28 cellular contexts compared by ENCODE assay signal in the genomic region with DNA sequence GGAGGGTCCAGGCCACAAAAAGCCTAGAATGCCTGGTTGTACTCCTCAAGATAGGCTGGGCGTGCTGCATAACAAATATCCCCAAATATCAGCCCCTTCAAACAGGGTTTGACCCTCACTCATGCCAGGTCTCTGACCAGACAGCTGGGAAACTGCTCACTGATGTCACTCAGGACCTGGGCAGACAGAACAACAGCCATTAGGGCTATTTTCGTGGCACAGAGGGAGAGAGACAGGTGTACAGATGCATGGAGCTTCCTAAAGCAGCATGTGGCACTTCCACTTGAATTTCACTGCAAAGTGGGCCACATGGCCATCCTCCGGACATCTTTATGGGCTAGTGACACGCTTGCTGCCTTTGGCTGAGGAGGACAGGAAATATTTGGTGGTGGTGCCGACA.
DNase-seq lines count a peak whose midpoint lies in the region; ATAC-seq and TF ChIP-seq lines count a peak whose summit lies in the region.
"Had no signal": no experiment of that assay in that cellular context is flagged by ENCODE, and none has a peak within 500 bp of the region (broad histone marks: within the 10 kb centered on the region; RNA-seq: fewer than 3 reads in every experiment).

No MANE protein-coding gene starts in this region.

- H3K4me1 ChIP-seq in Karpas-422 (ENCODE audit: low read length), result peaks cover 61% of the 10 kb centered on the region

- peak overlapping the region; percentile 9 for H3K4me2 ChIP-seq in Karpas-422 (ENCODE audit: low read depth, low read length, poor library complexity, severe bottlenecking)

- H3K27me3 ChIP-seq in Karpas-422 (ENCODE audit: low read length), result no peaks in the 10 kb centered on the region
- H3K27me3 ChIP-seq: adrenal gland, breast epithelium, esophagus muscularis mucosa, ovary, right atrium auricular region, stomach, upper lobe of right lung had no signal

- H3K79me2 ChIP-seq in Karpas-422 (ENCODE audit: low read length), result peaks cover 53% of the 10 kb centered on the region

- H3K9me3 ChIP-seq in Karpas-422 (ENCODE audit: low read length), result no peaks in the 10 kb centered on the region
- H3K9me3 ChIP-seq: adrenal gland, breast epithelium, esophagus muscularis mucosa, HAP-1, ovary, right atrium auricular region, stomach, upper lobe of right lung had no signal

- H3K36me3 Mint-ChIP-seq in activated naive CD4-positive, alpha-beta T cell treated with anti-CD3 and anti-CD28 coated beads, Interleukin-2, amount 50 U/mL, for 24 hours, result no peaks in the 10 kb centered on the region
- peaks cover 4% of the 10 kb centered on the region for H3K36me3 Mint-ChIP-seq in progenitor cell of endocrine pancreas (ENCODE audit: insufficient read depth)

- TF ChIP-seq CTCF in progenitor cell of endocrine pancreas (IDR thresholded peaks at IDR 0.05; ENCODE audit: unreplicated experiment), result no peak

- H3K4me3 ChIP-seq in Karpas-422 (ENCODE audit: low read length), result no peak overlapping the region
- H3K4me3 ChIP-seq: adrenal gland, breast epithelium, coronary artery, esophagus muscularis mucosa, HAP-1, ovary, right atrium auricular region, stomach, upper lobe of right lung had no signal

- ATAC-seq in GM18517 (IDR thresholded peaks at IDR 0.05; ENCODE audit: unreplicated experiment), result no peak
- ATAC-seq in GM18511 (IDR thresholded peaks at IDR 0.05; ENCODE audit: unreplicated experiment), result no peak
- ATAC-seq: upper lobe of right lung had no signal

- no peak for DNase-seq in activated naive CD4-positive, alpha-beta T cell (lab: John Stamatoyannopoulos, UW)
- no peak for DNase-seq in Karpas-422
- peak; percentile 49 for DNase-seq in cerebellar cortex (ENCODE audit: low spot score)
- no peak for DNase-seq in progenitor cell of endocrine pancreas (ENCODE audit: low spot score, unreplicated experiment)
- DNase-seq in activated CD4-positive, alpha-beta T cell treated with anti-CD3 and anti-CD28 coated beads for 4 hours, result no peak
- DNase-seq: 8988T; activated B cell treated with CpG ODN at 0.5 μM for 24 hours; activated CD4-positive, alpha-beta T cell treated with anti-CD3 and anti-CD28 coated beads, Interleukin-2, amount 50 U/mL, for 48 hours; adrenal gland; CD8-positive, alpha-beta memory T cell; foreskin melanocyte; NCI-H2081 treated with DMSO at 0.1 percent for 48 hours; NCI-H345; ovary; Right ventricle myocardium superior; stomach; T1000; upper lobe of right lung had no signal

- H3K9ac ChIP-seq in Karpas-422 (ENCODE audit: low read length), result peak overlapping the region; percentile 1

- peaks cover 42% of the 10 kb centered on the region for H3K4me1 Mint-ChIP-seq in activated naive CD4-positive, alpha-beta T cell treated with anti-CD3 and anti-CD28 coated beads, Interleukin-2, amount 50 U/mL, for 24 hours
- H3K4me1 Mint-ChIP-seq in progenitor cell of endocrine pancreas (ENCODE audit: low read depth), result peaks cover 13% of the 10 kb centered on the region

- peak overlapping the region; percentile 59 for H3K27ac Mint-ChIP-seq in activated naive CD4-positive, alpha-beta T cell treated with anti-CD3 and anti-CD28 coated beads, Interleukin-2, amount 50 U/mL, for 24 hours
- H3K27ac Mint-ChIP-seq in progenitor cell of endocrine pancreas, result peak overlapping the region; percentile 83
- H3K27ac Mint-ChIP-seq: activated B cell treated with CpG ODN at 0.5 μM for 24 hours; activated T-helper 2 cell treated with anti-CD3 and anti-CD28 coated beads, Interferon-gamma antibody, Interleukin-2, Interleukin-4, amounts not matched to agents 10 μg/mL and 5 μg/mL and 100 μg/mL, durations not matched to agents 14 hours and 24 hours and 36 hours; memory B cell had no signal

- no peaks in the 10 kb centered on the region for H3K9me3 Mint-ChIP-seq in activated naive CD4-positive, alpha-beta T cell treated with anti-CD3 and anti-CD28 coated beads, Interleukin-2, amount 50 U/mL, for 24 hours
- no peaks in the 10 kb centered on the region for H3K9me3 Mint-ChIP-seq in progenitor cell of endocrine pancreas (ENCODE audit: low read depth)
- H3K9me3 Mint-ChIP-seq: activated B cell treated with CpG ODN at 0.5 μM for 24 hours; activated T-helper 2 cell treated with anti-CD3 and anti-CD28 coated beads, Interferon-gamma antibody, Interleukin-2, Interleukin-4, amounts not matched to agents 10 μg/mL and 5 μg/mL and 100 μg/mL, durations not matched to agents 14 hours and 24 hours and 36 hours; CD8-positive, alpha-beta memory T cell; memory B cell had no signal

- H3K27ac ChIP-seq in Karpas-422 (ENCODE audit: low read length), result peak overlapping the region; percentile 99
- H3K27ac ChIP-seq: breast epithelium, coronary artery, ovary, right atrium auricular region, stomach, upper lobe of right lung had no signal

- H3K36me3 ChIP-seq in Karpas-422 (ENCODE audit: insufficient read depth, low read length), result no peaks in the 10 kb centered on the region
- H3K36me3 ChIP-seq: adrenal gland, breast epithelium, esophagus muscularis mucosa, HAP-1, ovary, right atrium auricular region, upper lobe of right lung had no signal

- H3K27me3 Mint-ChIP-seq in activated naive CD4-positive, alpha-beta T cell treated with anti-CD3 and anti-CD28 coated beads, Interleukin-2, amount 50 U/mL, for 24 hours, result no peaks in the 10 kb centered on the region
- H3K27me3 Mint-ChIP-seq in progenitor cell of endocrine pancreas, result no peaks in the 10 kb centered on the region
- H3K27me3 Mint-ChIP-seq: activated B cell treated with CpG ODN at 0.5 μM for 24 hours; CD8-positive, alpha-beta memory T cell; memory B cell had no signal

- H4K20me1 ChIP-seq in Karpas-422 (ENCODE audit: insufficient read depth, low read depth, low read length), result no peaks in the 10 kb centered on the region

- H3K4me3 Mint-ChIP-seq in activated naive CD4-positive, alpha-beta T cell treated with anti-CD3 and anti-CD28 coated beads, Interleukin-2, amount 50 U/mL, for 24 hours, result no peak overlapping the region
- H3K4me3 Mint-ChIP-seq in progenitor cell of endocrine pancreas (ENCODE audit: low read depth), result no peak overlapping the region
- H3K4me3 Mint-ChIP-seq: activated B cell treated with CpG ODN at 0.5 μM for 24 hours, memory B cell had no signal

- H3K9me2 ChIP-seq in Karpas-422 (replicated peaks; ENCODE audit: insufficient read depth, low read length), result no peaks in the 10 kb centered on the region

- H2AFZ ChIP-seq in Karpas-422 (ENCODE audit: low read length), result no peak overlapping the region
